Comparison of ENCODE assay signal across 8 cellular contexts in genomic region chr14:24013654-24014514, GRCh38. TPM values are rescaled to one million over a fixed set of nuclear protein-coding genes. Genes with fewer than 3 reads are reported as not detected.
A peak's percentile ranks its signal among the peaks of the same experiment; 100 is the strongest.
DNase-seq lines count a peak whose midpoint lies in the region; ATAC-seq and TF ChIP-seq lines count a peak whose summit lies in the region.

No MANE protein-coding gene starts in this region.

- H3K36me3 ChIP-seq in DOHH2 (ENCODE audit: control insufficient read depth, low read length) (no peaks in the 10 kb centered on the region), liver (ENCODE audit: control insufficient read depth in 4 of 4, insufficient read depth in 3 of 4, low read depth in 1 of 4, low read length in 3 of 4) (no peaks in the 10 kb centered on the region)

- H3K9ac ChIP-seq in liver (ENCODE audit: low read depth in 1 of 2, low read length in 2 of 2) = no peak overlapping the region

- POLR2A ChIA-PET in WTC11 (lab: Charles Lee) = no interaction called here

- peaks cover 35% of the 10 kb centered on the region for H3K27me3 Mint-ChIP-seq in WTC11 (ENCODE audit: low read depth)

- no peaks in the 10 kb centered on the region for H4K20me1 ChIP-seq in DOHH2 (ENCODE audit: control insufficient read depth, insufficient read depth, low read depth, low read length)

- WGBS in liver = 25% methylated on average over 12 of the region's 12 CpGs

- CTCF ChIA-PET in WTC11 (lab: Charles Lee) = interaction anchor here (0.7 to 1.5 kb wide), 4 partner anchors 22 to 95 kb away, joined by 3 to 5 read pairs (median 3); no protein-coding TSS in a partner anchor

- H3K36me3 Mint-ChIP-seq in WTC11 = no peaks in the 10 kb centered on the region

- H3K27me3 ChIP-seq in DOHH2 (ENCODE audit: control insufficient read depth, low read length) = no peaks in the 10 kb centered on the region
- H3K27me3 ChIP-seq in liver (ENCODE audit: control insufficient read depth in 4 of 4, insufficient read depth in 4 of 4, low read length in 3 of 4) = no peaks in the 10 kb centered on the region

- no peak overlapping the region for H3K4me3 ChIP-seq in DOHH2 (ENCODE audit: low read length)
- H3K4me3 ChIP-seq in liver (ENCODE audit: low read depth in 1 of 3, low read length in 3 of 3) = no peak overlapping the region

- no peaks in the 10 kb centered on the region for H3F3A ChIP-seq in DOHH2 (ENCODE audit: control insufficient read depth, insufficient read depth)

- peaks cover 5% of the 10 kb centered on the region; the same call in 1 of the 2 replicates for H3K4me1 Mint-ChIP-seq in WTC11

- H3K9me3 ChIP-seq in DOHH2 (ENCODE audit: control insufficient read depth, insufficient read depth, low read length) (no peaks in the 10 kb centered on the region), liver (ENCODE audit: control insufficient read depth in 4 of 4, low read length in 3 of 4) (no peaks in the 10 kb centered on the region)

- ATAC-seq in HG03354 (IDR thresholded peaks at IDR 0.05; ENCODE audit: poor library complexity, severe bottlenecking, unreplicated experiment) (peak; percentile 74), WTC11 (peak; percentile 98), HG03039 (IDR thresholded peaks at IDR 0.05; ENCODE audit: unreplicated experiment) (no peak)

- H3K9me3 Mint-ChIP-seq in WTC11 = peaks cover 23% of the 10 kb centered on the region

- peak; percentile 26 for DNase-seq in NCI-H226
- DNase-seq in WTC11 (ENCODE audit: low spot score) = peak; percentile 28
- peak; percentile 48 for DNase-seq in dedifferentiated amniotic fluid mesenchymal stem cell (ENCODE audit: extremely low spot score)
- DNase-seq in stromal cell of bone marrow (ENCODE audit: low read depth) = peak; percentile 46

- TF ChIP-seq RAD21 in liver (IDR thresholded peaks at IDR 0.05) = peak; percentile 87 to 99

- H3K27ac Mint-ChIP-seq in WTC11 = no peak overlapping the region

- H3K9me2 ChIP-seq in DOHH2 (replicated peaks; ENCODE audit: control insufficient read depth, low read length) = no peaks in the 10 kb centered on the region

- TF ChIP-seq CTCF in DOHH2 (IDR thresholded peaks at IDR 0.05; ENCODE audit: low read depth, low read length, poor library complexity, severe bottlenecking) = peak; percentile 86
- peak; percentile 75 for TF ChIP-seq CTCF in WTC11 (IDR thresholded peaks at IDR 0.05)
- peak; percentile 90 for TF ChIP-seq CTCF in liver (IDR thresholded peaks at IDR 0.05; ENCODE audit: low read depth, low read length, missing input control)

- H3K4me2 ChIP-seq in DOHH2 (ENCODE audit: low read length) = peak overlapping the region; percentile 36; the same call in 1 of the 2 replicates

- H3K4me1 ChIP-seq in DOHH2 (ENCODE audit: control insufficient read depth, low read length) (peaks cover 6% of the 10 kb centered on the region), liver (ENCODE audit: control insufficient read depth in 4 of 4, insufficient read depth in 4 of 4, low read length in 3 of 4) (peaks cover 0 to 20% (median 19%) of the 10 kb centered on the region in 4 donors)

- H3K27ac ChIP-seq in DOHH2 (ENCODE audit: low read depth, low read length) (no peak overlapping the region), liver (ENCODE audit: low read depth in 1 of 2, low read length in 2 of 2) (no peak overlapping the region)

- 0 out of 2 replicates have a peak, but pooled peaks cover 4% of the 10 kb centered on the region for H3K79me2 ChIP-seq in DOHH2 (ENCODE audit: control insufficient read depth, low read length)

- no peak overlapping the region for H3K4me3 Mint-ChIP-seq in WTC11

TF ChIP-seq in WTC11, 78 proteins besides CTCF, POLR2A, EP300 and RAD21 (continues in another document):
- TF ChIP-seq IRF1 (CRISPR knock-in tag; IDR thresholded peaks at IDR 0.05) (no peak), SMAD4 (CRISPR knock-in tag; IDR thresholded peaks at IDR 0.05) (no peak), PREB (CRISPR knock-in tag; IDR thresholded peaks at IDR 0.05; ENCODE audit: borderline replicate concordance) (no peak), E2F1 (CRISPR knock-in tag; IDR thresholded peaks at IDR 0.05) (no peak)

TF ChIP-seq in liver, 16 proteins besides CTCF, POLR2A, EP300 and RAD21:
- no peak for TF ChIP-seq HNF4G (IDR thresholded peaks at IDR 0.05)
- TF ChIP-seq HNF4A (conservative IDR thresholded peaks at IDR 0.05) = no peak
- no peak for TF ChIP-seq MAX (IDR thresholded peaks at IDR 0.05)
- TF ChIP-seq YY1 (IDR thresholded peaks at IDR 0.05) = no peak
- TF ChIP-seq EGR1 (IDR thresholded peaks at IDR 0.05; ENCODE audit: low read depth in 2 of 2) = no peak

RNA-seq across cellular contexts. Expression of gene DHRS4L2, which starts 25.2 kb away (rescaled TPM):
- total RNA-seq in WTC11 (2021) (8.7 to 10.2 TPM (median 9.7 TPM) in 3 replicates), liver (10 to 100 TPM; 16.7 to 56.8 TPM)
- 10 to 100 TPM; 40.8 to 47.2 TPM for polyA plus RNA-seq in liver

RNA-seq across cellular contexts. Expression of gene CARMIL3, which starts 37.9 kb away (rescaled TPM):
- total RNA-seq in WTC11 (2021) (10.6 to 13.0 TPM (median 11.4 TPM) in 3 replicates), liver (under 1 TPM; 0.05 to 0.17 TPM)
- polyA plus RNA-seq in liver = under 1 TPM; 0.17 TPM

RNA-seq across cellular contexts. Expression of gene CPNE6, which starts 57.5 kb away (rescaled TPM):
- total RNA-seq in WTC11 (2021) (not detected in 3 replicates), liver (not detected)
- polyA plus RNA-seq in liver = under 1 TPM; 0.05 to 0.17 TPM
